12 cellular contexts compared by ENCODE assay signal in genomic region chr7:82964150-82964882, GRCh38.
DNase-seq lines count a peak whose midpoint lies in the region; ATAC-seq and TF ChIP-seq lines count a peak whose summit lies in the region.
"Had no signal": no experiment of that assay in that cellular context is flagged by ENCODE, and none has a peak within 500 bp of the region (broad histone marks: within the 10 kb centered on the region; RNA-seq: fewer than 3 reads in every experiment).

No MANE protein-coding gene starts in this region.

- no peaks in the 10 kb centered on the region for H3K4me1 ChIP-seq in Loucy (ENCODE audit: insufficient read depth, low read length, poor library complexity, severe bottlenecking)
- no peaks in the 10 kb centered on the region for H3K4me1 ChIP-seq in left lung

- ATAC-seq in GM19025 (IDR thresholded peaks at IDR 0.05; ENCODE audit: low read depth, unreplicated experiment) (peak; percentile 51), HG02623 (IDR thresholded peaks at IDR 0.05; ENCODE audit: unreplicated experiment) (peak; percentile 59), left lung (peak; percentile 76)
- ATAC-seq: activated naive CD4-positive, alpha-beta T cell treated with anti-CD3 and anti-CD28 coated beads, Interleukin-2, amount 50 U/mL, for 72 hours; SK-N-SH treated with all-trans-retinoic acid at 6 μM for 48 hours had no signal

- H3K4me2 ChIP-seq in Loucy (ENCODE audit: low read depth, low read length, poor library complexity, severe bottlenecking), result no peak overlapping the region

- no peaks in the 10 kb centered on the region for H3K79me2 ChIP-seq in Loucy (ENCODE audit: insufficient read depth, low read length)

- H3F3A ChIP-seq in Loucy (ENCODE audit: low read depth), result no peaks in the 10 kb centered on the region

- H3K4me3 ChIP-seq in Loucy (ENCODE audit: low read length, poor library complexity, severe bottlenecking) (no peak overlapping the region), left lung (no peak overlapping the region)
- H3K4me3 ChIP-seq: lung had no signal

- no peak for DNase-seq in left lung
- DNase-seq in NCI-H226, result no peak
- DNase-seq in NK-92 (lab: John Stamatoyannopoulos, UW; ENCODE audit: unreplicated experiment), result no peak
- DNase-seq in superior temporal gyrus (ENCODE audit: extremely low spot score), result no peak
- DNase-seq: HFFc6, substantia nigra had no signal

- no peaks in the 10 kb centered on the region for H3K36me3 ChIP-seq in Loucy (ENCODE audit: insufficient read depth, low read length)
- H3K36me3 ChIP-seq in left lung, result no peaks in the 10 kb centered on the region

- no peaks in the 10 kb centered on the region for H4K20me1 ChIP-seq in Loucy (ENCODE audit: insufficient read depth, low read length, poor library complexity, severe bottlenecking)

- H3K27ac ChIP-seq in left lung, result peak overlapping the region in 1 of 2 donors; percentile 30

- H3K9me2 ChIP-seq in Loucy (replicated peaks; ENCODE audit: low read depth, low read length), result no peaks in the 10 kb centered on the region

- peak overlapping the region; percentile 59; the same call in 1 of the 2 replicates for H2AFZ ChIP-seq in Loucy (ENCODE audit: low read length)

- TF ChIP-seq CTCF in Loucy (conservative IDR thresholded peaks at IDR 0.05; ENCODE audit: low read length) (no peak), left lung (IDR thresholded peaks at IDR 0.05) (no peak)

- H3K27me3 ChIP-seq in Loucy (ENCODE audit: insufficient read depth, low read length, poor library complexity, severe bottlenecking) (no peaks in the 10 kb centered on the region), left lung (no peaks in the 10 kb centered on the region)

- H3K9me3 ChIP-seq in Loucy (ENCODE audit: insufficient read depth, low read depth, low read length) (no peaks in the 10 kb centered on the region), left lung (peaks cover 0 to 4% of the 10 kb centered on the region in 2 donors)

- intact Hi-C loops in left lung (cut with DNase I), result no loop called here

- no peak overlapping the region for H3K9ac ChIP-seq in Loucy (ENCODE audit: low read depth, low read length, poor library complexity, severe bottlenecking)
